13 cellular contexts compared by ENCODE assay signal in genomic region chr6:93624408-93624807, GRCh38.
A peak's percentile ranks its signal among the peaks of the same experiment; 100 is the strongest.
DNase-seq lines count a peak whose midpoint lies in the region; ATAC-seq and TF ChIP-seq lines count a peak whose summit lies in the region.
"Had no signal": no experiment of that assay in that cellular context is flagged by ENCODE, and none has a peak within 500 bp of the region (broad histone marks: within the 10 kb centered on the region; RNA-seq: fewer than 3 reads in every experiment).

No MANE protein-coding gene starts in this region.

- TF ChIP-seq EP300 in Ishikawa (IDR thresholded peaks at IDR 0.05; ENCODE audit: borderline replicate concordance) = no peak

- intact Hi-C loops in posterior vena cava (cut with DNase I) = no loop called here

- TF ChIP-seq RAD21 in Ishikawa (IDR thresholded peaks at IDR 0.05; ENCODE audit: low read depth) = no peak

- ATAC-seq in GM19328 (IDR thresholded peaks at IDR 0.05; ENCODE audit: unreplicated experiment) = no peak
- no peak for ATAC-seq in HG03097 (IDR thresholded peaks at IDR 0.05; ENCODE audit: low FRiP score, unreplicated experiment)
- ATAC-seq: right lobe of liver had no signal

- peak; percentile 95 to 98 for DNase-seq in NCI-H2081 (lab: John Stamatoyannopoulos, UW)
- peak; percentile 52 for DNase-seq in OCI-M1 (lab: John Stamatoyannopoulos, UW)
- peak; percentile 75 for DNase-seq in posterior vena cava (ENCODE audit: low spot score)
- no peak for DNase-seq in activated naive CD4-positive, alpha-beta T cell treated with anti-CD3 and anti-CD28 coated beads, Interleukin-2, amount 50 U/mL, for 16 hours
- DNase-seq: activated CD4-positive, CD25-positive, alpha-beta regulatory T cell treated with anti-CD3 and anti-CD28 coated beads, Interleukin-2, amount 50 U/mL, for 72 hours; activated naive CD4-positive, alpha-beta T cell treated with Interleukin-2 at 50 U/mL for 16 hours; H9; MV-4-11; right lobe of liver; SIG-M5 had no signal

TF ChIP-seq in Ishikawa, 13 proteins besides CTCF, POLR2A, EP300 and RAD21:
- TF ChIP-seq EGR1 (IDR thresholded peaks at IDR 0.05) (no peak), NFIC (IDR thresholded peaks at IDR 0.05) (peak; percentile 77), REST (IDR thresholded peaks at IDR 0.05; ENCODE audit: low read depth) (no peak), TEAD4 (IDR thresholded peaks at IDR 0.05) (no peak), MAX (IDR thresholded peaks at IDR 0.05) (no peak), YY1 (IDR thresholded peaks at IDR 0.05; ENCODE audit: low read depth) (no peak), CEBPB (IDR thresholded peaks at IDR 0.05) (no peak)
